ENCODE assay signal across 1 cellular context in the genomic region with DNA sequence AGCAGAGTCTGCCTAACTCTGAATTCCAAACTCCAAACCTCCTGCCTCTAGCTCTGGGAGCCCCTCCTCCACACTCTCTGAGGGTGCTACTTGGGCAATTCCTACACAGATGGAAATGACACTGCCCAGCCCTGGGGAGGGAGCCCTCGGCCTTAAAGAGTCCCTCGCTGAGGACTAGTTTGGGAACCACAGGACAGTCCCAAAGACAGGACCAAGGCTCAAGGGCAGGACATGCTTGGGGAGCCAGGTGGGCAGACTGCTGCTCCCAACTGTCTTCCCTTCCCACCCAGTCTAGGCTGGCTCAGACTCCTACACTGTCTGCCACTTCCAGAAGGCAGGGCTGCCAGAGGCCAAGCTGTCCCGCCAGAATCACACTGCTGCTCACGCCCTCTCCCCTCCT.
TF ChIP-seq lines count a peak whose summit lies in the region.

No MANE protein-coding gene starts in this region.

TF ChIP-seq in H1, 55 proteins besides CTCF, POLR2A, EP300 and RAD21:
- TF ChIP-seq POU5F1 (IDR thresholded peaks at IDR 0.05; ENCODE audit: low read depth, low read length) (no peak), ZNF274 (IDR thresholded peaks at IDR 0.05; ENCODE audit: borderline replicate concordance, extremely low read depth, low read length) (no peak), SP2 (IDR thresholded peaks at IDR 0.05; ENCODE audit: low read length) (no peak), PHF8 (conservative IDR thresholded peaks at IDR 0.05; ENCODE audit: low read depth, low read length) (no peak), EZH2 (IDR thresholded peaks at IDR 0.05; ENCODE audit: low read depth, low read length, severe bottlenecking) (no peak), CREB1 (IDR thresholded peaks at IDR 0.05) (no peak), SUZ12 (IDR thresholded peaks at IDR 0.05; ENCODE audit: low read length) (no peak), RFX5 (IDR thresholded peaks at IDR 0.05; ENCODE audit: borderline replicate concordance, low read depth, low read length) (no peak), CEBPB (IDR thresholded peaks at IDR 0.05; ENCODE audit: low read depth, low read length) (no peak), CHD2 (IDR thresholded peaks at IDR 0.05; ENCODE audit: low read length) (no peak), HDAC2 (IDR thresholded peaks at IDR 0.05; ENCODE audit: borderline replicate concordance in 1 of 2, low read depth in 2 of 2, low read length in 2 of 2) (no peak), SIX5 (IDR thresholded peaks at IDR 0.05; ENCODE audit: low read depth, low read length) (no peak), SP4 (IDR thresholded peaks at IDR 0.05; ENCODE audit: low read length) (no peak), RNF2 (IDR thresholded peaks at IDR 0.05; ENCODE audit: borderline replicate concordance, low read depth, low read length, missing control alignments, poor library complexity, severe bottlenecking) (no peak), JUND (IDR thresholded peaks at IDR 0.05; ENCODE audit: low read length) (no peak)
- TF ChIP-seq, protein P1, sequence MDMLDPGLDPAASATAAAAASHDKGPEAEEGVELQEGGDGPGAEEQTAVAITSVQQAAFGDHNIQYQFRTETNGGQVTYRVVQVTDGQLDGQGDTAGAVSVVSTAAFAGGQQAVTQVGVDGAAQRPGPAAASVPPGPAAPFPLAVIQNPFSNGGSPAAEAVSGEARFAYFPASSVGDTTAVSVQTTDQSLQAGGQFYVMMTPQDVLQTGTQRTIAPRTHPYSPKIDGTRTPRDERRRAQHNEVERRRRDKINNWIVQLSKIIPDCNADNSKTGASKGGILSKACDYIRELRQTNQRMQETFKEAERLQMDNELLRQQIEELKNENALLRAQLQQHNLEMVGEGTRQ (IDR thresholded peaks at IDR 0.05; ENCODE audit: low read length): no peak
- TF ChIP-seq, protein P2, sequence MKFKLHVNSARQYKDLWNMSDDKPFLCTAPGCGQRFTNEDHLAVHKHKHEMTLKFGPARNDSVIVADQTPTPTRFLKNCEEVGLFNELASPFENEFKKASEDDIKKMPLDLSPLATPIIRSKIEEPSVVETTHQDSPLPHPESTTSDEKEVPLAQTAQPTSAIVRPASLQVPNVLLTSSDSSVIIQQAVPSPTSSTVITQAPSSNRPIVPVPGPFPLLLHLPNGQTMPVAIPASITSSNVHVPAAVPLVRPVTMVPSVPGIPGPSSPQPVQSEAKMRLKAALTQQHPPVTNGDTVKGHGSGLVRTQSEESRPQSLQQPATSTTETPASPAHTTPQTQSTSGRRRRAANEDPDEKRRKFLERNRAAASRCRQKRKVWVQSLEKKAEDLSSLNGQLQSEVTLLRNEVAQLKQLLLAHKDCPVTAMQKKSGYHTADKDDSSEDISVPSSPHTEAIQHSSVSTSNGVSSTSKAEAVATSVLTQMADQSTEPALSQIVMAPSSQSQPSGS (IDR thresholded peaks at IDR 0.05; ENCODE audit: low read length): no peak
- TF ChIP-seq, protein P3, sequence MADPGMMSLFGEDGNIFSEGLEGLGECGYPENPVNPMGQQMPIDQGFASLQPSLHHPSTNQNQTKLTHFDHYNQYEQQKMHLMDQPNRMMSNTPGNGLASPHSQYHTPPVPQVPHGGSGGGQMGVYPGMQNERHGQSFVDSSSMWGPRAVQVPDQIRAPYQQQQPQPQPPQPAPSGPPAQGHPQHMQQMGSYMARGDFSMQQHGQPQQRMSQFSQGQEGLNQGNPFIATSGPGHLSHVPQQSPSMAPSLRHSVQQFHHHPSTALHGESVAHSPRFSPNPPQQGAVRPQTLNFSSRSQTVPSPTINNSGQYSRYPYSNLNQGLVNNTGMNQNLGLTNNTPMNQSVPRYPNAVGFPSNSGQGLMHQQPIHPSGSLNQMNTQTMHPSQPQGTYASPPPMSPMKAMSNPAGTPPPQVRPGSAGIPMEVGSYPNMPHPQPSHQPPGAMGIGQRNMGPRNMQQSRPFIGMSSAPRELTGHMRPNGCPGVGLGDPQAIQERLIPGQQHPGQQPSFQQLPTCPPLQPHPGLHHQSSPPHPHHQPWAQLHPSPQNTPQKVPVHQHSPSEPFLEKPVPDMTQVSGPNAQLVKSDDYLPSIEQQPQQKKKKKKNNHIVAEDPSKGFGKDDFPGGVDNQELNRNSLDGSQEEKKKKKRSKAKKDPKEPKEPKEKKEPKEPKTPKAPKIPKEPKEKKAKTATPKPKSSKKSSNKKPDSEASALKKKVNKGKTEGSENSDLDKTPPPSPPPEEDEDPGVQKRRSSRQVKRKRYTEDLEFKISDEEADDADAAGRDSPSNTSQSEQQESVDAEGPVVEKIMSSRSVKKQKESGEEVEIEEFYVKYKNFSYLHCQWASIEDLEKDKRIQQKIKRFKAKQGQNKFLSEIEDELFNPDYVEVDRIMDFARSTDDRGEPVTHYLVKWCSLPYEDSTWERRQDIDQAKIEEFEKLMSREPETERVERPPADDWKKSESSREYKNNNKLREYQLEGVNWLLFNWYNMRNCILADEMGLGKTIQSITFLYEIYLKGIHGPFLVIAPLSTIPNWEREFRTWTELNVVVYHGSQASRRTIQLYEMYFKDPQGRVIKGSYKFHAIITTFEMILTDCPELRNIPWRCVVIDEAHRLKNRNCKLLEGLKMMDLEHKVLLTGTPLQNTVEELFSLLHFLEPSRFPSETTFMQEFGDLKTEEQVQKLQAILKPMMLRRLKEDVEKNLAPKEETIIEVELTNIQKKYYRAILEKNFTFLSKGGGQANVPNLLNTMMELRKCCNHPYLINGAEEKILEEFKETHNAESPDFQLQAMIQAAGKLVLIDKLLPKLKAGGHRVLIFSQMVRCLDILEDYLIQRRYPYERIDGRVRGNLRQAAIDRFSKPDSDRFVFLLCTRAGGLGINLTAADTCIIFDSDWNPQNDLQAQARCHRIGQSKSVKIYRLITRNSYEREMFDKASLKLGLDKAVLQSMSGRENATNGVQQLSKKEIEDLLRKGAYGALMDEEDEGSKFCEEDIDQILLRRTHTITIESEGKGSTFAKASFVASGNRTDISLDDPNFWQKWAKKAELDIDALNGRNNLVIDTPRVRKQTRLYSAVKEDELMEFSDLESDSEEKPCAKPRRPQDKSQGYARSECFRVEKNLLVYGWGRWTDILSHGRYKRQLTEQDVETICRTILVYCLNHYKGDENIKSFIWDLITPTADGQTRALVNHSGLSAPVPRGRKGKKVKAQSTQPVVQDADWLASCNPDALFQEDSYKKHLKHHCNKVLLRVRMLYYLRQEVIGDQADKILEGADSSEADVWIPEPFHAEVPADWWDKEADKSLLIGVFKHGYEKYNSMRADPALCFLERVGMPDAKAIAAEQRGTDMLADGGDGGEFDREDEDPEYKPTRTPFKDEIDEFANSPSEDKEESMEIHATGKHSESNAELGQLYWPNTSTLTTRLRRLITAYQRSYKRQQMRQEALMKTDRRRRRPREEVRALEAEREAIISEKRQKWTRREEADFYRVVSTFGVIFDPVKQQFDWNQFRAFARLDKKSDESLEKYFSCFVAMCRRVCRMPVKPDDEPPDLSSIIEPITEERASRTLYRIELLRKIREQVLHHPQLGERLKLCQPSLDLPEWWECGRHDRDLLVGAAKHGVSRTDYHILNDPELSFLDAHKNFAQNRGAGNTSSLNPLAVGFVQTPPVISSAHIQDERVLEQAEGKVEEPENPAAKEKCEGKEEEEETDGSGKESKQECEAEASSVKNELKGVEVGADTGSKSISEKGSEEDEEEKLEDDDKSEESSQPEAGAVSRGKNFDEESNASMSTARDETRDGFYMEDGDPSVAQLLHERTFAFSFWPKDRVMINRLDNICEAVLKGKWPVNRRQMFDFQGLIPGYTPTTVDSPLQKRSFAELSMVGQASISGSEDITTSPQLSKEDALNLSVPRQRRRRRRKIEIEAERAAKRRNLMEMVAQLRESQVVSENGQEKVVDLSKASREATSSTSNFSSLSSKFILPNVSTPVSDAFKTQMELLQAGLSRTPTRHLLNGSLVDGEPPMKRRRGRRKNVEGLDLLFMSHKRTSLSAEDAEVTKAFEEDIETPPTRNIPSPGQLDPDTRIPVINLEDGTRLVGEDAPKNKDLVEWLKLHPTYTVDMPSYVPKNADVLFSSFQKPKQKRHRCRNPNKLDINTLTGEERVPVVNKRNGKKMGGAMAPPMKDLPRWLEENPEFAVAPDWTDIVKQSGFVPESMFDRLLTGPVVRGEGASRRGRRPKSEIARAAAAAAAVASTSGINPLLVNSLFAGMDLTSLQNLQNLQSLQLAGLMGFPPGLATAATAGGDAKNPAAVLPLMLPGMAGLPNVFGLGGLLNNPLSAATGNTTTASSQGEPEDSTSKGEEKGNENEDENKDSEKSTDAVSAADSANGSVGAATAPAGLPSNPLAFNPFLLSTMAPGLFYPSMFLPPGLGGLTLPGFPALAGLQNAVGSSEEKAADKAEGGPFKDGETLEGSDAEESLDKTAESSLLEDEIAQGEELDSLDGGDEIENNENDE (IDR thresholded peaks at IDR 0.05; ENCODE audit: insufficient replicate concordance, low read length): no peak
- TF ChIP-seq, protein P4, sequence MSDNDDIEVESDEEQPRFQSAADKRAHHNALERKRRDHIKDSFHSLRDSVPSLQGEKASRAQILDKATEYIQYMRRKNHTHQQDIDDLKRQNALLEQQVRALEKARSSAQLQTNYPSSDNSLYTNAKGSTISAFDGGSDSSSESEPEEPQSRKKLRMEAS (IDR thresholded peaks at IDR 0.05): no peak
- TF ChIP-seq, protein P5, sequence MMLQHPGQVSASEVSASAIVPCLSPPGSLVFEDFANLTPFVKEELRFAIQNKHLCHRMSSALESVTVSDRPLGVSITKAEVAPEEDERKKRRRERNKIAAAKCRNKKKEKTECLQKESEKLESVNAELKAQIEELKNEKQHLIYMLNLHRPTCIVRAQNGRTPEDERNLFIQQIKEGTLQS (IDR thresholded peaks at IDR 0.05; ENCODE audit: insufficient read depth, low read depth, low read length): no peak
TF ChIP-seq in H1: peak in this region for 0.
